In genomic region chr14:35921745-35922144, GRCh38 we compare ENCODE assay signal across 15 cellular contexts.
DNase-seq lines count a peak whose midpoint lies in the region; ATAC-seq and TF ChIP-seq lines count a peak whose summit lies in the region.
"Had no signal": no experiment of that assay in that cellular context is flagged by ENCODE, and none has a peak within 500 bp of the region (broad histone marks: within the 10 kb centered on the region; RNA-seq: fewer than 3 reads in every experiment).

No MANE protein-coding gene starts in this region.

- no peak overlapping the region for H3K4me2 ChIP-seq in Karpas-422 (ENCODE audit: low read depth, low read length, poor library complexity, severe bottlenecking)
- H3K4me2 ChIP-seq in neural progenitor cell: no peak overlapping the region
- H3K4me2 ChIP-seq: BLaER1 treated with 17β-estradiol and CSF1 and Interleukin-3, amounts not matched to agents 10 nM and 100 nM had no signal

- no peak for TF ChIP-seq CTCF in neural progenitor cell (IDR thresholded peaks at IDR 0.05)

- H3K27me3 Mint-ChIP-seq in activated naive CD4-positive, alpha-beta T cell treated with anti-CD3 and anti-CD28 coated beads, Interleukin-2, amount 10 ng/mL, durations not matched to agents 7 days and 5 days: peaks cover 4% of the 10 kb centered on the region
- peaks cover 3% of the 10 kb centered on the region for H3K27me3 Mint-ChIP-seq in activated naive CD4-positive, alpha-beta T cell treated with anti-CD3 and anti-CD28 coated beads for 36 hours (ENCODE audit: low read depth)
- H3K27me3 Mint-ChIP-seq in neural progenitor cell (ENCODE audit: insufficient read depth, low read depth): no peaks in the 10 kb centered on the region
- peaks cover 8 to 11% of the 10 kb centered on the region in 2 donors for H3K27me3 Mint-ChIP-seq in CD8-positive, alpha-beta memory T cell
- H3K27me3 Mint-ChIP-seq: IgD-negative memory B cell had no signal

- CTCF ChIA-PET in activated naive CD4-positive, alpha-beta T cell treated with anti-CD3 and anti-CD28 coated beads, Interleukin-2, amount 10 ng/mL, durations not matched to agents 7 days and 5 days (lab: Charles Lee): no interaction called here
- CTCF ChIA-PET in activated naive CD4-positive, alpha-beta T cell treated with anti-CD3 and anti-CD28 coated beads for 36 hours (lab: Charles Lee): no interaction called here
- CTCF ChIA-PET in CD8-positive, alpha-beta memory T cell (lab: Charles Lee): no interaction called here

- H3K36me3 ChIP-seq in Karpas-422 (ENCODE audit: insufficient read depth, low read length) (no peaks in the 10 kb centered on the region; the same call in 1 of the 2 replicates), neural progenitor cell (no peaks in the 10 kb centered on the region)
- no peaks in the 10 kb centered on the region for H3K36me3 ChIP-seq in CD8-positive, alpha-beta memory T cell (ENCODE audit: insufficient read depth, low read length)
- H3K36me3 ChIP-seq: BLaER1 treated with 17β-estradiol and CSF1 and Interleukin-3, amounts not matched to agents 10 nM and 100 nM had no signal

- no peak for ATAC-seq in GM19397 (IDR thresholded peaks at IDR 0.05; ENCODE audit: unreplicated experiment)
- ATAC-seq in GM21381 (IDR thresholded peaks at IDR 0.05; ENCODE audit: unreplicated experiment): no peak
- ATAC-seq: CD8-positive, alpha-beta T cell had no signal

- H3K9me3 Mint-ChIP-seq in activated naive CD4-positive, alpha-beta T cell treated with anti-CD3 and anti-CD28 coated beads, Interleukin-2, amount 10 ng/mL, durations not matched to agents 7 days and 5 days: peaks cover 14% of the 10 kb centered on the region
- H3K9me3 Mint-ChIP-seq in activated naive CD4-positive, alpha-beta T cell treated with anti-CD3 and anti-CD28 coated beads for 36 hours: peaks cover 5% of the 10 kb centered on the region
- H3K9me3 Mint-ChIP-seq in neural progenitor cell: peaks cover 4% of the 10 kb centered on the region
- H3K9me3 Mint-ChIP-seq in CD8-positive, alpha-beta memory T cell: peaks cover 0 to 10% (median 4%) of the 10 kb centered on the region in 5 donors

- no peak overlapping the region for H3K27ac ChIP-seq in Karpas-422 (ENCODE audit: low read length)
- H3K27ac ChIP-seq in neural progenitor cell: no peak overlapping the region
- no peak overlapping the region for H3K27ac ChIP-seq in CD8-positive, alpha-beta memory T cell (ENCODE audit: low read depth, low read length)
- H3K27ac ChIP-seq: BLaER1 treated with 17β-estradiol and CSF1 and Interleukin-3, amounts not matched to agents 10 nM and 100 nM had no signal

- no peak for DNase-seq in activated naive CD4-positive, alpha-beta T cell treated with anti-CD3 and anti-CD28 coated beads, Interleukin-2, amount 10 ng/mL, durations not matched to agents 7 days and 5 days
- no peak for DNase-seq in activated naive CD4-positive, alpha-beta T cell treated with anti-CD3 and anti-CD28 coated beads for 36 hours
- DNase-seq in Karpas-422 (no peak), neural progenitor cell (ENCODE audit: low spot score) (no peak)
- no peak for DNase-seq in CD8-positive, alpha-beta memory T cell
- DNase-seq: 8988T; Caco-2; CD8-positive, alpha-beta T cell; GDM1; H9 had no signal

- POLR2A ChIA-PET in CD8-positive, alpha-beta memory T cell (lab: Charles Lee): no interaction called here

- H2AFZ ChIP-seq in Karpas-422 (ENCODE audit: low read length) (peak overlapping the region; percentile 50), neural progenitor cell (replicated peaks) (peak overlapping the region; percentile 40)

- H3K79me2 ChIP-seq in Karpas-422 (ENCODE audit: low read length) (no peaks in the 10 kb centered on the region), neural progenitor cell (ENCODE audit: low read depth) (no peaks in the 10 kb centered on the region)

- H3K4me1 ChIP-seq in Karpas-422 (ENCODE audit: low read length) (no peaks in the 10 kb centered on the region), neural progenitor cell (peaks cover 24% of the 10 kb centered on the region)
- no peaks in the 10 kb centered on the region for H3K4me1 ChIP-seq in CD8-positive, alpha-beta memory T cell (ENCODE audit: insufficient read depth, low read length)
- H3K4me1 ChIP-seq: BLaER1 treated with 17β-estradiol and CSF1 and Interleukin-3, amounts not matched to agents 10 nM and 100 nM; Caco-2 had no signal

- H3K9ac ChIP-seq in Karpas-422 (ENCODE audit: low read length): no peak overlapping the region
- H3K9ac ChIP-seq in neural progenitor cell: no peak overlapping the region
- H3K9ac ChIP-seq: BLaER1 treated with 17β-estradiol and CSF1 and Interleukin-3, amounts not matched to agents 10 nM and 100 nM had no signal

- no peaks in the 10 kb centered on the region for H3K27me3 ChIP-seq in Karpas-422 (ENCODE audit: low read length)
- no peaks in the 10 kb centered on the region for H3K27me3 ChIP-seq in neural progenitor cell
- no peaks in the 10 kb centered on the region for H3K27me3 ChIP-seq in CD8-positive, alpha-beta memory T cell (ENCODE audit: insufficient read depth, low read length, poor library complexity, severe bottlenecking)
- H3K27me3 ChIP-seq: BLaER1 treated with 17β-estradiol and CSF1 and Interleukin-3, amounts not matched to agents 10 nM and 100 nM had no signal

- H3K27ac Mint-ChIP-seq in activated naive CD4-positive, alpha-beta T cell treated with anti-CD3 and anti-CD28 coated beads, Interleukin-2, amount 10 ng/mL, durations not matched to agents 7 days and 5 days: peak overlapping the region; percentile 1
- H3K27ac Mint-ChIP-seq in activated naive CD4-positive, alpha-beta T cell treated with anti-CD3 and anti-CD28 coated beads for 36 hours: no peak overlapping the region
- H3K27ac Mint-ChIP-seq in neural progenitor cell: no peak overlapping the region
- H3K27ac Mint-ChIP-seq in CD8-positive, alpha-beta memory T cell: no peak overlapping the region
- H3K27ac Mint-ChIP-seq: B cell; CD8-positive, alpha-beta T cell; H9; IgD-negative memory B cell had no signal

- no peaks in the 10 kb centered on the region for H3K9me2 ChIP-seq in Karpas-422 (replicated peaks; ENCODE audit: insufficient read depth, low read length)

- 0 out of 2 replicates have a peak, but pooled peaks cover 3% of the 10 kb centered on the region for H3K9me3 ChIP-seq in Karpas-422 (ENCODE audit: low read length)
- H3K9me3 ChIP-seq in neural progenitor cell (ENCODE audit: low read depth): no peaks in the 10 kb centered on the region
- H3K9me3 ChIP-seq in CD8-positive, alpha-beta memory T cell (ENCODE audit: low read length): no peaks in the 10 kb centered on the region
- H3K9me3 ChIP-seq: Caco-2 had no signal

- H3F3A ChIP-seq in neural progenitor cell (ENCODE audit: low read depth): no peaks in the 10 kb centered on the region

- intact Hi-C loops in activated naive CD4-positive, alpha-beta T cell treated with anti-CD3 and anti-CD28 coated beads for 36 hours (cut with micrococcal nuclease): no loop called here

- no peaks in the 10 kb centered on the region for H3K36me3 Mint-ChIP-seq in activated naive CD4-positive, alpha-beta T cell treated with anti-CD3 and anti-CD28 coated beads, Interleukin-2, amount 10 ng/mL, durations not matched to agents 7 days and 5 days
- H3K36me3 Mint-ChIP-seq in activated naive CD4-positive, alpha-beta T cell treated with anti-CD3 and anti-CD28 coated beads for 36 hours (ENCODE audit: low read depth): peaks cover 4% of the 10 kb centered on the region
- no peaks in the 10 kb centered on the region for H3K36me3 Mint-ChIP-seq in neural progenitor cell
- no peaks in the 10 kb centered on the region for H3K36me3 Mint-ChIP-seq in CD8-positive, alpha-beta memory T cell
- H3K36me3 Mint-ChIP-seq: CD8-positive, alpha-beta T cell; IgD-negative memory B cell had no signal

- H3K4me3 ChIP-seq in Karpas-422 (ENCODE audit: low read length): no peak overlapping the region
- no peak overlapping the region for H3K4me3 ChIP-seq in neural progenitor cell
- H3K4me3 ChIP-seq in CD8-positive, alpha-beta memory T cell (ENCODE audit: low read length): no peak overlapping the region
- H3K4me3 ChIP-seq: BLaER1 treated with 17β-estradiol and CSF1 and Interleukin-3, amounts not matched to agents 10 nM and 100 nM had no signal

- H3K4me1 Mint-ChIP-seq in activated naive CD4-positive, alpha-beta T cell treated with anti-CD3 and anti-CD28 coated beads, Interleukin-2, amount 10 ng/mL, durations not matched to agents 7 days and 5 days: no peaks in the 10 kb centered on the region
- no peaks in the 10 kb centered on the region for H3K4me1 Mint-ChIP-seq in activated naive CD4-positive, alpha-beta T cell treated with anti-CD3 and anti-CD28 coated beads for 36 hours (ENCODE audit: low read depth)
- H3K4me1 Mint-ChIP-seq in neural progenitor cell: peaks cover 6% of the 10 kb centered on the region
- H3K4me1 Mint-ChIP-seq in CD8-positive, alpha-beta memory T cell: no peaks in the 10 kb centered on the region
- H3K4me1 Mint-ChIP-seq: B cell, H9, IgD-negative memory B cell had no signal

- H3K4me3 Mint-ChIP-seq in activated naive CD4-positive, alpha-beta T cell treated with anti-CD3 and anti-CD28 coated beads, Interleukin-2, amount 10 ng/mL, durations not matched to agents 7 days and 5 days: no peak overlapping the region
- H3K4me3 Mint-ChIP-seq in activated naive CD4-positive, alpha-beta T cell treated with anti-CD3 and anti-CD28 coated beads for 36 hours: no peak overlapping the region
- H3K4me3 Mint-ChIP-seq in neural progenitor cell: no peak overlapping the region
- H3K4me3 Mint-ChIP-seq in CD8-positive, alpha-beta memory T cell: no peak overlapping the region
- H3K4me3 Mint-ChIP-seq: B cell; CD8-positive, alpha-beta T cell; H9; IgD-negative memory B cell had no signal

- H4K20me1 ChIP-seq in Karpas-422 (ENCODE audit: insufficient read depth, low read depth, low read length): no peaks in the 10 kb centered on the region
- no peaks in the 10 kb centered on the region for H4K20me1 ChIP-seq in neural progenitor cell (ENCODE audit: low read depth)
- H4K20me1 ChIP-seq: BLaER1 treated with 17β-estradiol and CSF1 and Interleukin-3, amounts not matched to agents 10 nM and 100 nM had no signal
